In genomic region chr10:60778978-60779668, GRCh38 we compare ENCODE assay signal across 8 cellular contexts. TPM values are rescaled to one million over a fixed set of nuclear protein-coding genes. Genes with fewer than 3 reads are reported as not detected.
DNase-seq lines count a peak whose midpoint lies in the region; ATAC-seq and TF ChIP-seq lines count a peak whose summit lies in the region.

No MANE protein-coding gene starts in this region.

- H3K36me3 ChIP-seq in spleen, result no peaks in the 10 kb centered on the region

- H3K4me1 ChIP-seq in spleen, result peaks cover 0 to 48% (median 19%) of the 10 kb centered on the region in 6 donors

- no peak for TF ChIP-seq POLR2A in spleen (IDR thresholded peaks at IDR 0.05)

- H3K27me3 ChIP-seq in spleen (replicated peaks in 1 of 7), result peaks cover 0 to 4% (median 0%) of the 10 kb centered on the region in 7 donors

- H3K4me1 Mint-ChIP-seq in activated T-cell treated with anti-CD3 and anti-CD28 coated beads, Interleukin-2, amount 50 U/mL, for 24 hours (ENCODE audit: low read depth), result peaks cover 32% of the 10 kb centered on the region
- H3K4me1 Mint-ChIP-seq in glutamatergic neuron (ENCODE audit: low read depth, unreplicated experiment), result peaks cover 4% of the 10 kb centered on the region

- H3K4me3 Mint-ChIP-seq in activated T-cell treated with anti-CD3 and anti-CD28 coated beads, Interleukin-2, amount 50 U/mL, for 24 hours, result peak overlapping the region; percentile 98
- H3K4me3 Mint-ChIP-seq in glutamatergic neuron (ENCODE audit: unreplicated experiment), result peak overlapping the region; percentile 96

- H3K9me3 Mint-ChIP-seq in activated T-cell treated with anti-CD3 and anti-CD28 coated beads, Interleukin-2, amount 50 U/mL, for 24 hours, result no peaks in the 10 kb centered on the region
- no peaks in the 10 kb centered on the region for H3K9me3 Mint-ChIP-seq in glutamatergic neuron (ENCODE audit: unreplicated experiment)

- intact Hi-C loops in spleen (cut with DNase I; ENCODE audit: low total_unique reads), result no loop called here

- H3K27ac ChIP-seq in spleen, result peak overlapping the region in 4 of 8 donors; percentile 57 to 74 (median 63)

- peaks cover 54% of the 10 kb centered on the region for H3K36me3 Mint-ChIP-seq in activated T-cell treated with anti-CD3 and anti-CD28 coated beads, Interleukin-2, amount 50 U/mL, for 24 hours (ENCODE audit: low read depth)
- no peaks in the 10 kb centered on the region for H3K36me3 Mint-ChIP-seq in glutamatergic neuron (ENCODE audit: unreplicated experiment)

- ATAC-seq in HG02870 (IDR thresholded peaks at IDR 0.05; ENCODE audit: unreplicated experiment), result peak; percentile 12

- 1% methylated on average over 13 to 14 of the region's 14 CpGs for WGBS in spleen, 5 donors

- H3K27ac Mint-ChIP-seq in activated T-cell treated with anti-CD3 and anti-CD28 coated beads, Interleukin-2, amount 50 U/mL, for 24 hours, result peak overlapping the region; percentile 98
- no peak overlapping the region for H3K27ac Mint-ChIP-seq in glutamatergic neuron (ENCODE audit: unreplicated experiment)

- in situ Hi-C loops in SK-MEL-5 (cut with HindIII; ENCODE audit: low pct_unique_long_range_greater_than_20kb, low sequenced_read_pairs), result no loop called here

- peak overlapping the region; percentile 67 to 92 (median 82) for H3K4me3 ChIP-seq in spleen

- no peaks in the 10 kb centered on the region for H3K27me3 Mint-ChIP-seq in activated T-cell treated with anti-CD3 and anti-CD28 coated beads, Interleukin-2, amount 50 U/mL, for 24 hours
- peaks cover 1% of the 10 kb centered on the region for H3K27me3 Mint-ChIP-seq in glutamatergic neuron (ENCODE audit: unreplicated experiment)

- H3K9me3 ChIP-seq in spleen, result no peaks in the 10 kb centered on the region

- no peak for TF ChIP-seq CTCF in glutamatergic neuron (IDR thresholded peaks at IDR 0.05; ENCODE audit: partially characterized antibody, unreplicated experiment)
- no peak for TF ChIP-seq CTCF in spleen (IDR thresholded peaks at IDR 0.05 in 8 of 11, conservative IDR thresholded peaks at IDR 0.05 in 3 of 11)

- DNase-seq in activated T-cell treated with anti-CD3 and anti-CD28 coated beads, Interleukin-2, amount 50 U/mL, for 24 hours, result no peak
- DNase-seq in activated T-cell treated with anti-CD3 and anti-CD28 coated beads for 4 hours (no peak), SK-MEL-5 (ENCODE audit: low read depth, low spot score) (peak; percentile 46), glutamatergic neuron (no peak), spleen (no peak), COLO668 (lab: John Stamatoyannopoulos, UW; ENCODE audit: unreplicated experiment) (no peak), COLO829 (ENCODE audit: low spot score) (no peak)

RNA-seq across cellular contexts. Expression of gene CDK1, which starts 0.8 kb away (rescaled TPM):
- total RNA-seq in SK-MEL-5 (2014; rRNA removed; shearing (Covaris generic)), result 65.5 and 65.6 TPM in 2 replicates
- 44.7 and 52.1 TPM in 2 replicates for polyA plus RNA-seq in SK-MEL-5 (2015; cell fraction: cytosol; rRNA removed)
- polyA plus RNA-seq in SK-MEL-5 (2015; cell fraction: nucleus; rRNA removed), result 202 and 243 TPM in 2 replicates
- total RNA-seq in glutamatergic neuron (ENCODE audit: unreplicated experiment) (10.4 TPM), spleen (10 to 100 TPM in 2 of 7 donors, 1 to 10 TPM in 5; 4.2 to 22.7 (median 9.3) TPM)
- 10 to 100 TPM in 2 of 3 donors, 1 to 10 TPM in 1; 4.0 to 17.8 (median 14.4) TPM for polyA plus RNA-seq in spleen
